In the genomic region with DNA sequence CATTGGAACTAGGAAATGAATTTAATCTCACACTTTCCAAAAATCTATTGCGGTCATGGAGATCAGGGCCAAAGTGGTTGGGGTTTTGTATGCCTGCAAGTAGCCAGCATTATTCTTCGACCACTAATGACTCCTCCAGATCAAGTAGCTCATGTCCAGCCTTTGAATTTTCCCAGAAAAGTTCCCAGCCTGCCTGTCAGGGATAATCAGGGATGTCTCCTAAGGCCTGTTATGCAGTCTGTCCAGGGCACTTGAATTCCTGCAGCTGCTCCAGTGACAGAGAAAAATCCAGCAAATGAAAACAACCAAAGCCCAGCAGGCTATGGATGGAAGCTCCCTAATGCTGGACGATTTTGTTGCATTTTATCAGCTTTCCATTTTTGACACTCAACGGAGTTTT, we compare ENCODE assay signal across 15 cellular contexts.
DNase-seq lines count a peak whose midpoint lies in the region; ATAC-seq and TF ChIP-seq lines count a peak whose summit lies in the region.
"Had no signal": no experiment of that assay in that cellular context is flagged by ENCODE, and none has a peak within 500 bp of the region (broad histone marks: within the 10 kb centered on the region; RNA-seq: fewer than 3 reads in every experiment).

No MANE protein-coding gene starts in this region.

- no peak for ATAC-seq in right lobe of liver
- ATAC-seq in right cardiac atrium, result peak; percentile 20 to 81
- no peak for ATAC-seq in HG02884 (IDR thresholded peaks at IDR 0.05; ENCODE audit: unreplicated experiment)
- ATAC-seq in lower lobe of right lung, result no peak

- TF ChIP-seq POLR2A in right lobe of liver (IDR thresholded peaks at IDR 0.05), result no peak

- H3K4me1 Mint-ChIP-seq in activated T-helper 2 cell treated with anti-CD3 and anti-CD28 coated beads, Interferon-gamma antibody, Interleukin-2, Interleukin-4, amounts not matched to agents 10 μg/mL and 5 μg/mL and 100 μg/mL, durations not matched to agents 14 hours and 24 hours and 36 hours (ENCODE audit: low read depth), result peaks cover 7% of the 10 kb centered on the region

- H3K36me3 Mint-ChIP-seq in activated T-helper 2 cell treated with anti-CD3 and anti-CD28 coated beads, Interferon-gamma antibody, Interleukin-2, Interleukin-4, amounts not matched to agents 10 μg/mL and 5 μg/mL and 100 μg/mL, durations not matched to agents 14 hours and 24 hours and 36 hours (ENCODE audit: low read depth), result no peaks in the 10 kb centered on the region

- no peak overlapping the region for H3K27ac Mint-ChIP-seq in activated T-helper 2 cell treated with anti-CD3 and anti-CD28 coated beads, Interferon-gamma antibody, Interleukin-2, Interleukin-4, amounts not matched to agents 10 μg/mL and 5 μg/mL and 100 μg/mL, durations not matched to agents 14 hours and 24 hours and 36 hours

- DNase-seq in right lobe of liver (no peak), right cardiac atrium (no peak), pons (ENCODE audit: low spot score) (peak; percentile 49), NCI-H2107 (lab: John Stamatoyannopoulos, UW) (no peak), lower lobe of right lung (no peak)
- no peak for DNase-seq in activated T-helper 2 cell treated with anti-CD3 and anti-CD28 coated beads, Interferon-gamma antibody, Interleukin-2, Interleukin-4, amounts not matched to agents 10 μg/mL and 5 μg/mL and 100 μg/mL, durations not matched to agents 14 hours and 24 hours and 36 hours (ENCODE audit: low spot score)
- DNase-seq: DMS 273 treated with DMSO at 0.1 percent for 48 hours, Karpas-422, NCI-H187 treated with DMSO at 0.1 percent for 48 hours, NCI-H2171, NCI-H510A, NCI-H82, Peyer's patch had no signal

- H3K27me3 Mint-ChIP-seq in activated T-helper 2 cell treated with anti-CD3 and anti-CD28 coated beads, Interferon-gamma antibody, Interleukin-2, Interleukin-4, amounts not matched to agents 10 μg/mL and 5 μg/mL and 100 μg/mL, durations not matched to agents 14 hours and 24 hours and 36 hours (ENCODE audit: low read depth), result peaks cover 4% of the 10 kb centered on the region

- H3K9me3 ChIP-seq in liver (ENCODE audit: control insufficient read depth in 4 of 4, low read length in 3 of 4) (no peaks in the 10 kb centered on the region), right lobe of liver (no peaks in the 10 kb centered on the region), right cardiac atrium (ENCODE audit: control insufficient read depth, low read length) (no peaks in the 10 kb centered on the region), lower lobe of right lung (no peaks in the 10 kb centered on the region)
- H3K9me3 ChIP-seq: Peyer's patch had no signal

- H3K4me3 Mint-ChIP-seq in activated T-helper 2 cell treated with anti-CD3 and anti-CD28 coated beads, Interferon-gamma antibody, Interleukin-2, Interleukin-4, amounts not matched to agents 10 μg/mL and 5 μg/mL and 100 μg/mL, durations not matched to agents 14 hours and 24 hours and 36 hours (ENCODE audit: low read depth), result no peak overlapping the region

- no peaks in the 10 kb centered on the region for H3K9me3 Mint-ChIP-seq in activated T-helper 2 cell treated with anti-CD3 and anti-CD28 coated beads, Interferon-gamma antibody, Interleukin-2, Interleukin-4, amounts not matched to agents 10 μg/mL and 5 μg/mL and 100 μg/mL, durations not matched to agents 14 hours and 24 hours and 36 hours

- peaks cover 0 to 8% (median 0%) of the 10 kb centered on the region in 4 donors for H3K36me3 ChIP-seq in liver (ENCODE audit: control insufficient read depth in 4 of 4, insufficient read depth in 3 of 4, low read depth in 1 of 4, low read length in 3 of 4)
- H3K36me3 ChIP-seq in right lobe of liver, result no peaks in the 10 kb centered on the region
- no peaks in the 10 kb centered on the region for H3K36me3 ChIP-seq in lower lobe of right lung
- H3K36me3 ChIP-seq: Peyer's patch had no signal

- H3K4me1 ChIP-seq in liver (ENCODE audit: control insufficient read depth in 4 of 4, insufficient read depth in 4 of 4, low read length in 3 of 4) (no peaks in the 10 kb centered on the region), right lobe of liver (no peaks in the 10 kb centered on the region), right cardiac atrium (ENCODE audit: control insufficient read depth, insufficient read depth, low read length) (peaks cover 4% of the 10 kb centered on the region), lower lobe of right lung (no peaks in the 10 kb centered on the region)
- H3K4me1 ChIP-seq: Peyer's patch had no signal

- intact Hi-C loops in right lobe of liver (cut with DNase I) (no loop called here), right cardiac atrium (cut with DNase I) (no loop called here), lower lobe of right lung (cut with DNase I) (no loop called here)
- intact Hi-C loops in activated T-helper 2 cell treated with anti-CD3 and anti-CD28 coated beads, Interferon-gamma antibody, Interleukin-2, Interleukin-4, amounts not matched to agents 10 μg/mL and 5 μg/mL and 100 μg/mL, durations not matched to agents 14 hours and 24 hours and 36 hours (cut with micrococcal nuclease), result no loop called here

- whole genome bisulfite sequencing in liver, result 86% methylated on average over 4 of the region's 4 CpGs
- WGBS in right lobe of liver (ENCODE audit: insufficient coverage, low coverage, low lambda C conversion rate, missing lambda C conversion rate), result 72% methylated on average over 4 of the region's 4 CpGs
- WGBS in right cardiac atrium, result 53% methylated on average over 4 of the region's 4 CpGs

- TF ChIP-seq CTCF in liver (IDR thresholded peaks at IDR 0.05; ENCODE audit: low read depth, low read length, missing input control), result no peak
- TF ChIP-seq CTCF in right lobe of liver (IDR thresholded peaks at IDR 0.05), result no peak
- TF ChIP-seq CTCF in lower lobe of right lung (IDR thresholded peaks at IDR 0.05), result no peak

- no peak overlapping the region for H3K9ac ChIP-seq in liver (ENCODE audit: low read depth in 1 of 2, low read length in 2 of 2)

- no peak for TF ChIP-seq RAD21 in liver (IDR thresholded peaks at IDR 0.05)

- H3K27ac ChIP-seq in liver (ENCODE audit: low read depth in 1 of 2, low read length in 2 of 2) (no peak overlapping the region), right lobe of liver (no peak overlapping the region), right cardiac atrium (ENCODE audit: low read length) (no peak overlapping the region), lower lobe of right lung (no peak overlapping the region)
- H3K27ac ChIP-seq: Peyer's patch had no signal

- H3K27me3 ChIP-seq in liver (ENCODE audit: control insufficient read depth in 4 of 4, insufficient read depth in 4 of 4, low read length in 3 of 4), result no peaks in the 10 kb centered on the region
- no peaks in the 10 kb centered on the region for H3K27me3 ChIP-seq in right lobe of liver
- no peaks in the 10 kb centered on the region for H3K27me3 ChIP-seq in right cardiac atrium (ENCODE audit: control insufficient read depth, insufficient read depth)
- H3K27me3 ChIP-seq in lower lobe of right lung (ENCODE audit: low read depth), result no peaks in the 10 kb centered on the region
- H3K27me3 ChIP-seq: Peyer's patch had no signal

- H3K4me3 ChIP-seq in liver (ENCODE audit: low read depth in 1 of 3, low read length in 3 of 3) (no peak overlapping the region), right lobe of liver (no peak overlapping the region), right cardiac atrium (ENCODE audit: low read length) (no peak overlapping the region), lower lobe of right lung (no peak overlapping the region)
- H3K4me3 ChIP-seq: Peyer's patch had no signal

TF ChIP-seq in liver, 16 proteins besides CTCF, POLR2A, EP300 and RAD21:
- no peak for TF ChIP-seq TAF1 (conservative IDR thresholded peaks at IDR 0.05)
- peak; percentile 20 for TF ChIP-seq NR2F2 (IDR thresholded peaks at IDR 0.05)
TF ChIP-seq in liver: peak in this region for 1.

Comparison
In these comparisons a context has a peak if more than half of its experiments do, and no peak if none do; other contexts are left out.
1. ATAC-seq: peak in right cardiac atrium (2 of 2); none in right lobe of liver (0 of 4), HG02884 (single experiment) and lower lobe of right lung (0 of 2).